26 cellular contexts compared by ENCODE assay signal in genomic region chr13:109735567-109735966, GRCh38.
"Had no signal": no experiment of that assay in that cellular context is flagged by ENCODE, and none has a peak within 500 bp of the region (broad histone marks: within the 10 kb centered on the region; RNA-seq: fewer than 3 reads in every experiment).

No MANE protein-coding gene starts in this region.

- H3K27me3 Mint-ChIP-seq: activated CD4-positive, alpha-beta T cell treated with anti-CD3 and anti-CD28 coated beads, Interleukin-2, amount 10 ng/mL, durations not matched to agents 7 days and 5 days had no signal

- H3K4me3 ChIP-seq: adrenal gland, SJSA1 had no signal

- H3K27ac Mint-ChIP-seq: activated CD4-positive, alpha-beta T cell treated with anti-CD3 and anti-CD28 coated beads for 36 hours; activated CD4-positive, alpha-beta T cell treated with anti-CD3 and anti-CD28 coated beads, Interleukin-2, amount 10 ng/mL, durations not matched to agents 7 days and 5 days; activated CD8-positive, alpha-beta T cell treated with anti-CD3 and anti-CD28 coated beads, Interleukin-2, amount 10 ng/mL, durations not matched to agents 7 days and 5 days; activated naive CD4-positive, alpha-beta T cell treated with anti-CD3 and anti-CD28 coated beads for 36 hours; activated T-cell treated with anti-CD3 and anti-CD28 coated beads, Interleukin-2, amount 50 U/mL, for 24 hours; T-helper 1 cell treated with Interleukin-12 subunit alpha and Interleukin-12 subunit beta and Interleukin-4 antibody, amounts not matched to agents 30 μg/mL and 1 μg/mL, for 36 hours; T-helper 2 cell treated with Interferon-gamma antibody and Interleukin-4, amounts not matched to agents 5 μg/mL and 100 μg/mL, for 36 hours had no signal

- H3K4me1 ChIP-seq: adrenal gland had no signal

- H3K27ac ChIP-seq: adrenal gland, SJSA1 had no signal

- H3K36me3 ChIP-seq: adrenal gland, SJSA1 had no signal

- H3K9me3 ChIP-seq: adrenal gland, SK-N-SH had no signal

- H3K4me1 Mint-ChIP-seq: activated CD4-positive, alpha-beta T cell treated with anti-CD3 and anti-CD28 coated beads for 36 hours had no signal

- ATAC-seq: activated CD4-positive, alpha-beta T cell treated with anti-CD3 and anti-CD28 coated beads for 36 hours; activated CD8-positive, alpha-beta T cell treated with anti-CD3 and anti-CD28 coated beads, Interleukin-2, amount 10 ng/mL, durations not matched to agents 7 days and 5 days; activated naive CD4-positive, alpha-beta T cell treated with anti-CD3 and anti-CD28 coated beads, Interleukin-2, amount 50 U/mL, for 72 hours; Panc1 had no signal

- H3K4me3 Mint-ChIP-seq: activated CD4-positive, alpha-beta T cell treated with anti-CD3 and anti-CD28 coated beads for 36 hours; activated CD4-positive, alpha-beta T cell treated with anti-CD3 and anti-CD28 coated beads, Interleukin-2, amount 10 ng/mL, durations not matched to agents 7 days and 5 days; activated CD8-positive, alpha-beta T cell treated with anti-CD3 and anti-CD28 coated beads, Interleukin-2, amount 10 ng/mL, durations not matched to agents 7 days and 5 days; activated naive CD4-positive, alpha-beta T cell treated with anti-CD3 and anti-CD28 coated beads for 36 hours; activated T-cell treated with anti-CD3 and anti-CD28 coated beads, Interleukin-2, amount 50 U/mL, for 24 hours; brain; T-helper 1 cell treated with Interleukin-12 subunit alpha and Interleukin-12 subunit beta and Interleukin-4 antibody, amounts not matched to agents 30 μg/mL and 1 μg/mL, for 36 hours; T-helper 2 cell treated with Interferon-gamma antibody and Interleukin-4, amounts not matched to agents 5 μg/mL and 100 μg/mL, for 36 hours had no signal

- H3K9me3 Mint-ChIP-seq: activated naive CD4-positive, alpha-beta T cell treated with anti-CD3 and anti-CD28 coated beads for 36 hours; activated naive CD4-positive, alpha-beta T cell treated with anti-CD3 and anti-CD28 coated beads, Interleukin-2, amount 50 U/mL, for 72 hours; activated T-cell treated with anti-CD3 and anti-CD28 coated beads, Interleukin-2, amount 50 U/mL, for 24 hours had no signal

- DNase-seq: activated CD4-positive, alpha-beta T cell treated with anti-CD3 and anti-CD28 coated beads for 36 hours; activated CD4-positive, alpha-beta T cell treated with anti-CD3 and anti-CD28 coated beads, Interleukin-2, amount 10 ng/mL, durations not matched to agents 7 days and 5 days; activated CD4-positive, alpha-beta T cell treated with anti-CD3 and anti-CD28 coated beads, Interleukin-2, amount 50 U/mL, for 48 hours; activated CD8-positive, alpha-beta T cell treated with anti-CD3 and anti-CD28 coated beads, Interleukin-2, amount 10 ng/mL, durations not matched to agents 7 days and 5 days; activated gamma-delta T cell treated with Interleukin-2 at 50 U/mL for 16 hours; activated naive CD4-positive, alpha-beta T cell treated with anti-CD3 and anti-CD28 coated beads for 36 hours; activated T-cell treated with anti-CD3 and anti-CD28 coated beads, Interleukin-2, amount 50 U/mL, for 24 hours; adrenal gland; caudate nucleus; cerebellar nuclear complex; Karpas-422; KBM-7; NCI-H1105; NCI-H1436 treated with DMSO at 0.1 percent for 48 hours; NCI-H1694 treated with DMSO at 0.1 percent for 48 hours; NCI-H2029; NCI-H345; NCI-H524 treated with DMSO at 0.1 percent for 48 hours; SHP77 treated with DMSO at 0.1 percent for 48 hours; SK-N-SH had no signal

- H3K36me3 Mint-ChIP-seq: brain had no signal

- H3K27me3 ChIP-seq: adrenal gland had no signal
